Comparison of ENCODE assay signal across 12 cellular contexts in the genomic region with DNA sequence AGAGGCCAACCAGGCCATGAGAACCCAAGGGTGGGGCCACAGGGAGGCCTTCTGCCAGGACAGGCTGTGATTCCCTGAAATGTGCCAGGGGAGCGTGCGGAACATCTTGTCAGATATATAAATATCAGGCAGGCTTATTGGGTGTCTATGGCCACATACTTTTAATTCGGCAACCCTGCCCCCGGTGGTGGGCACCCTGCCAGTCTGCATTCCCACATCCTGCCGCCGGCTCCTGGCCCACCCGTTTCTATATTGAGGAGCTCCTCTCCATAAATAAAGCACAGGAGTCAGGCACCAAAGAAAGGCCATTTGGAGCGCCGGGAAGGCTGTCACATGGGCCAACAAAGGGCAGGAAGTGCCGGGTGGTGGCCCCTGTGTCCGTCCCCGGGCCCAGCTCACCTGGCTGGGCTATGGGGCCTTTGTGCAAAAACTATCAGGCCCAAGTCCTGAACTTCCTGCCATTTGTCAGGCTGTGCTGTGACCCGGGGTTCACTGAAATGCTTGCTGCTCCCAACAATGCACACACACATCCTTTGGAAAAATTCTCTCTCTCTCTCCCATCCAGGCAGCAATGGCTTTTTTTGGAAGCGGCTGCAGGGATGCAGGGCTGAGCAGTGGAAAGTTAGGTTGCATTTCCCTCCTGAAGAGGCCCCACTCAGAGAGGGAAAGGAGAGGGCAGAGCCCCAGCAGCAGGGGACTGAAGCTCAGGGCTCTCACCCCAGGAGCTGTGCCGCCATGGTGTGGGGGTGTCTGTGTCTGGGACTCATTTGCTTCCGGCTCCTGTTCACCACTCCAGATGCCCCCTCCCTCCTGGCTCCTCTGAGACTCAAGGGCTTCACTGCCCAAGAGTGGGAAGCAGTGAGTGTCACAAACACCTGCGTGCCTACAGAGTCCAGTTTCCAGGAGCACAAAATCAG. TPM values are rescaled to one million over a fixed set of nuclear protein-coding genes. Genes with fewer than 3 reads are reported as not detected.
A peak's percentile ranks its signal among the peaks of the same experiment; 100 is the strongest.
DNase-seq lines count a peak whose midpoint lies in the region; ATAC-seq and TF ChIP-seq lines count a peak whose summit lies in the region.
"Had no signal": no experiment of that assay in that cellular context is flagged by ENCODE, and none has a peak within 500 bp of the region (broad histone marks: within the 10 kb centered on the region; RNA-seq: fewer than 3 reads in every experiment).

No MANE protein-coding gene starts in this region.

- no peak for TF ChIP-seq POLR2A in prostate gland (IDR thresholded peaks at IDR 0.05)

- peak overlapping the region; percentile 38 for H2AFZ ChIP-seq in neuron (ENCODE audit: low read depth, low read length)

- DNase-seq in A172 (ENCODE audit: low spot score) (peak; percentile 76), SJCRH30 (peak; percentile 51 to 58), Right ventricle myocardium superior (peak; percentile 89), NCI-H1436 treated with DMSO at 0.1 percent for 48 hours (lab: John Stamatoyannopoulos, UW) (no peak), prostate gland (ENCODE audit: low spot score) (no peak), NCI-H1105 (lab: John Stamatoyannopoulos, UW) (no peak)
- DNase-seq: naive B cell, NCI-H187, NCI-H82 had no signal

- TF ChIP-seq CTCF in prostate gland (IDR thresholded peaks at IDR 0.05) = no peak

- H3K4me3 ChIP-seq in SJCRH30 (no peak overlapping the region), neuron (ENCODE audit: low read length) (no peak overlapping the region), prostate gland (no peak overlapping the region)

- H3K27ac ChIP-seq in SJCRH30 (peak overlapping the region; percentile 26; the same call in 1 of the 2 replicates), prostate gland (no peak overlapping the region)

- H3K4me1 ChIP-seq in SJCRH30 (peaks cover 29% of the 10 kb centered on the region), neuron (ENCODE audit: insufficient read depth, low read length) (peaks cover 7% of the 10 kb centered on the region), prostate gland (replicated peaks) (no peaks in the 10 kb centered on the region)

- ATAC-seq in Right ventricle myocardium superior (ENCODE audit: poor library complexity) (peak; percentile 92), GM19463 (IDR thresholded peaks at IDR 0.05; ENCODE audit: unreplicated experiment) (no peak)
- ATAC-seq: activated CD4-positive, CD25-positive, alpha-beta regulatory T cell treated with anti-CD3 and anti-CD28 coated beads, Interleukin-2, amount 50 U/mL, for 24 hours had no signal

- no peaks in the 10 kb centered on the region for H3K27me3 ChIP-seq in SJCRH30
- no peaks in the 10 kb centered on the region for H3K27me3 ChIP-seq in neuron (ENCODE audit: insufficient read depth, low read length)
- no peaks in the 10 kb centered on the region for H3K27me3 ChIP-seq in prostate gland (replicated peaks; ENCODE audit: insufficient read depth)

- intact Hi-C loops in Right ventricle myocardium superior (cut with DNase I) (no loop called here), prostate gland (cut with DNase I) (no loop called here)

- no peaks in the 10 kb centered on the region for H3K9me3 ChIP-seq in SJCRH30 (replicated peaks)
- H3K9me3 ChIP-seq in neuron (ENCODE audit: low read length) = no peaks in the 10 kb centered on the region
- H3K9me3 ChIP-seq in prostate gland = no peaks in the 10 kb centered on the region

- H3K36me3 ChIP-seq in SJCRH30 (no peaks in the 10 kb centered on the region), neuron (ENCODE audit: insufficient read depth, low read length) (no peaks in the 10 kb centered on the region), prostate gland (no peaks in the 10 kb centered on the region)

- WGBS in prostate gland = 36% methylated on average over 16 of the region's 17 CpGs

RNA-seq across cellular contexts. Expression of gene PODXL, which starts 25.1 kb away (rescaled TPM):
- 446 and 531 TPM in 2 replicates for total RNA-seq in A172 (2014; rRNA removed; shearing (Covaris generic))
- 71.1 and 78.1 TPM in 2 replicates for total RNA-seq in SJCRH30 (2014; rRNA removed; shearing (Covaris generic))
- total RNA-seq in Right ventricle myocardium superior (57.1 TPM), prostate gland (10 to 100 TPM; 17.7 to 19.4 TPM)

Comparison
In these comparisons a context has a peak if more than half of its experiments do, and no peak if none do; other contexts are left out.
1. DNase-seq: peak in A172 (single experiment), SJCRH30 (2 of 2) and Right ventricle myocardium superior (single experiment); none in NCI-H1436 treated with DMSO at 0.1 percent for 48 hours (single experiment), prostate gland (single experiment) and NCI-H1105 (single experiment).